ENCODE assay signal across 14 cellular contexts in the genomic region with DNA sequence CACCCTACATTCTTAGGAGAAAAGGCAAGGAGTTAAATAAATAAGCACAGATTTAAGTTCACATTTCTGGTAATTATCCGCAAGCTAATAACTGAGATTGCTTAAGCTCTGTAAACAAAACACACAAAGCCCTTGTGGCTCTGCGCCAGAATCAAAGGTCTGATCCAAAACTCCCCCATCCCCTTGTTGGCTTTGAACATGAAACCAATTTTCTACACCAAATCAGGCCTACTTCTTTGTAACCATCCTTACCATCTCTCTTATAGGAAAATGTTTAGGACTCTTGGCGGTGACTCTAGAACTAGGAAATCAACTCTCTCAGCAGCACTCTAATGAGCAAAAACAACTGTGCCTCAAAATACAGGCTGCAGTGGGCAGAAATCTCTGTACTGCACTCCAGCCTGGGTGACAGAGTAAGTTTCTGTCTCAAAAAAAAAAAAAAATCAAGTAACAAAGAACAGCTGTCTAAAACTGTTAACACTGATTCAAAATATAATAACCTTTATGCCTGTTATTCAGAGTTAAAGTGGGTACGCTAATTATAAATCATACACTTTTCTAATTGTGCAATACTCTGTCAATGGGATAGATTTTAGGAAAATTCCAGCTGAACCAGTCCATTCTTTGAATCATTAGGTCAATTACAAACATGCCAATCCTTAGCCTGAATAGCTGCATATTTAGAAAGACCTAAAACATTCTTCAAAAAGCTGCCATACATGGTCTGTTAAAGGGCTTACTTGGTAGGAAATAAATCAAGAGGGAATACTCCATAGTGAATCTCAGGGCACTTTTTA. TPM values are rescaled to one million over a fixed set of nuclear protein-coding genes. Genes with fewer than 3 reads are reported as not detected.
DNase-seq lines count a peak whose midpoint lies in the region; ATAC-seq and TF ChIP-seq lines count a peak whose summit lies in the region.
"Had no signal": no experiment of that assay in that cellular context is flagged by ENCODE, and none has a peak within 500 bp of the region (broad histone marks: within the 10 kb centered on the region; RNA-seq: fewer than 3 reads in every experiment).

No MANE protein-coding gene starts in this region.

- H3K79me2 ChIP-seq in hepatocyte = peaks cover 42% of the 10 kb centered on the region

- intact Hi-C loops in activated T-helper 1 cell treated with anti-CD3 and anti-CD28 coated beads, Interleukin-12 subunit alpha, Interleukin-12 subunit beta, Interleukin-2, Interleukin-4 antibody, amounts not matched to agents 30 ng/mL and 10 ng/mL and 1 ng/mL, durations not matched to agents 14 hours and 24 hours and 36 hours (cut with micrococcal nuclease) = no loop called here

- H3K4me2 ChIP-seq in hepatocyte = peak overlapping the region; percentile 46

- no peaks in the 10 kb centered on the region for H3K4me1 Mint-ChIP-seq in activated T-helper 1 cell treated with anti-CD3 and anti-CD28 coated beads, Interleukin-12 subunit alpha, Interleukin-12 subunit beta, Interleukin-2, Interleukin-4 antibody, amounts not matched to agents 30 ng/mL and 10 ng/mL and 1 ng/mL, durations not matched to agents 14 hours and 24 hours and 36 hours (ENCODE audit: low read depth)

- H3K36me3 ChIP-seq in RWPE2 (ENCODE audit: low read depth) (no peaks in the 10 kb centered on the region), hepatocyte (replicated peaks; ENCODE audit: insufficient read depth, low read depth) (no peaks in the 10 kb centered on the region), stomach smooth muscle (ENCODE audit: control insufficient read depth in 2 of 2, insufficient read depth in 2 of 2, low read length in 2 of 2) (no peaks in the 10 kb centered on the region)
- H3K36me3 ChIP-seq: heart right ventricle, sigmoid colon had no signal

- H3K36me3 Mint-ChIP-seq in activated T-helper 1 cell treated with anti-CD3 and anti-CD28 coated beads, Interleukin-12 subunit alpha, Interleukin-12 subunit beta, Interleukin-2, Interleukin-4 antibody, amounts not matched to agents 30 ng/mL and 10 ng/mL and 1 ng/mL, durations not matched to agents 14 hours and 24 hours and 36 hours (ENCODE audit: low read depth) = no peaks in the 10 kb centered on the region

- H2AFZ ChIP-seq in hepatocyte = no peak overlapping the region

- no peaks in the 10 kb centered on the region for H3K9me3 Mint-ChIP-seq in activated T-helper 1 cell treated with anti-CD3 and anti-CD28 coated beads, Interleukin-12 subunit alpha, Interleukin-12 subunit beta, Interleukin-2, Interleukin-4 antibody, amounts not matched to agents 30 ng/mL and 10 ng/mL and 1 ng/mL, durations not matched to agents 14 hours and 24 hours and 36 hours

- H3K9me3 ChIP-seq in RWPE2 (ENCODE audit: severe bottlenecking) (no peaks in the 10 kb centered on the region), hepatocyte (ENCODE audit: low read depth) (no peaks in the 10 kb centered on the region), stomach smooth muscle (ENCODE audit: control insufficient read depth in 2 of 2, low read length in 2 of 2) (no peaks in the 10 kb centered on the region)
- H3K9me3 ChIP-seq: heart right ventricle, sigmoid colon had no signal

- no peak overlapping the region for H3K27ac Mint-ChIP-seq in activated T-helper 1 cell treated with anti-CD3 and anti-CD28 coated beads, Interleukin-12 subunit alpha, Interleukin-12 subunit beta, Interleukin-2, Interleukin-4 antibody, amounts not matched to agents 30 ng/mL and 10 ng/mL and 1 ng/mL, durations not matched to agents 14 hours and 24 hours and 36 hours

- no peaks in the 10 kb centered on the region for H3K27me3 Mint-ChIP-seq in activated T-helper 1 cell treated with anti-CD3 and anti-CD28 coated beads, Interleukin-12 subunit alpha, Interleukin-12 subunit beta, Interleukin-2, Interleukin-4 antibody, amounts not matched to agents 30 ng/mL and 10 ng/mL and 1 ng/mL, durations not matched to agents 14 hours and 24 hours and 36 hours (ENCODE audit: insufficient read depth)

- H3K27me3 ChIP-seq in RWPE2 (ENCODE audit: insufficient read depth, poor library complexity, severe bottlenecking) (no peaks in the 10 kb centered on the region), hepatocyte (no peaks in the 10 kb centered on the region), stomach smooth muscle (ENCODE audit: control insufficient read depth in 1 of 2, insufficient read depth in 2 of 2, low read length in 2 of 2) (no peaks in the 10 kb centered on the region)
- H3K27me3 ChIP-seq: heart right ventricle, sigmoid colon had no signal

- H3K4me1 ChIP-seq in RWPE2 (ENCODE audit: insufficient read depth, poor library complexity, severe bottlenecking) = peaks cover 11% of the 10 kb centered on the region
- H3K4me1 ChIP-seq in hepatocyte (ENCODE audit: insufficient read depth) = peaks cover 42% of the 10 kb centered on the region
- peaks cover 28% of the 10 kb centered on the region for H3K4me1 ChIP-seq in stomach smooth muscle (ENCODE audit: control insufficient read depth, insufficient read depth, low read length)

- H3K9ac ChIP-seq in stomach smooth muscle (ENCODE audit: low read length in 2 of 2) = no peak overlapping the region

- ATAC-seq in RWPE2 (ENCODE audit: low read depth) = peak; percentile 53; the same call in 2 of the 3 replicates
- ATAC-seq: activated CD4-positive, CD25-positive, alpha-beta regulatory T cell treated with anti-CD3 and anti-CD28 coated beads, Interleukin-2, amount 50 U/mL, for 24 hours had no signal

- 39% methylated on average over 4 of the region's 4 CpGs for WGBS in hepatocyte (ENCODE audit: low lambda C conversion rate, missing lambda C conversion rate)

- H3K27ac ChIP-seq in RWPE2 (ENCODE audit: poor library complexity, severe bottlenecking) = peak overlapping the region; percentile 45
- H3K27ac ChIP-seq in hepatocyte = peak overlapping the region; percentile 78
- peak overlapping the region; percentile 31 for H3K27ac ChIP-seq in stomach smooth muscle (ENCODE audit: low read length)

- H3K4me3 ChIP-seq in RWPE2 (ENCODE audit: severe bottlenecking) (no peak overlapping the region), hepatocyte (no peak overlapping the region), stomach smooth muscle (ENCODE audit: low read length in 2 of 2) (no peak overlapping the region)
- H3K4me3 ChIP-seq: coronary artery, heart right ventricle, sigmoid colon had no signal

- H3K9me2 ChIP-seq in hepatocyte (replicated peaks; ENCODE audit: insufficient read depth) = no peaks in the 10 kb centered on the region

- no peaks in the 10 kb centered on the region for H4K20me1 ChIP-seq in hepatocyte (ENCODE audit: insufficient read depth, poor library complexity, severe bottlenecking)

- TF ChIP-seq CTCF in RWPE2 (IDR thresholded peaks at IDR 0.05; ENCODE audit: poor library complexity, severe bottlenecking) (no peak), hepatocyte (IDR thresholded peaks at IDR 0.05; ENCODE audit: poor library complexity) (no peak)

- no peak overlapping the region for H3K4me3 Mint-ChIP-seq in activated T-helper 1 cell treated with anti-CD3 and anti-CD28 coated beads, Interleukin-12 subunit alpha, Interleukin-12 subunit beta, Interleukin-2, Interleukin-4 antibody, amounts not matched to agents 30 ng/mL and 10 ng/mL and 1 ng/mL, durations not matched to agents 14 hours and 24 hours and 36 hours

- DNase-seq in NCI-H1436 (lab: John Stamatoyannopoulos, UW) (peak; percentile 30), NCI-H1436 treated with DMSO at 0.1 percent for 48 hours (lab: John Stamatoyannopoulos, UW) (no peak), RWPE2 (ENCODE audit: low spot score) (no peak), hepatocyte (ENCODE audit: low spot score) (peak; percentile 38), hepatic stellate cell (ENCODE audit: low spot score) (no peak)
- no peak for DNase-seq in activated T-helper 1 cell treated with anti-CD3 and anti-CD28 coated beads, Interleukin-12 subunit alpha, Interleukin-12 subunit beta, Interleukin-2, Interleukin-4 antibody, amounts not matched to agents 30 ng/mL and 10 ng/mL and 1 ng/mL, durations not matched to agents 14 hours and 24 hours and 36 hours (ENCODE audit: low spot score)
- no peak for DNase-seq in activated CD4-positive, alpha-beta T cell treated with anti-CD3 and anti-CD28 coated beads, Interleukin-2, amount 50 U/mL, for 48 hours
- DNase-seq: activated gamma-delta T cell, heart right ventricle, midbrain had no signal

RNA-seq across cellular contexts. Expression of gene ABCC4, which starts 25.7 kb away (rescaled TPM):
- 23.3 and 25.3 TPM in 2 replicates for total RNA-seq in hepatocyte
- 9.6 and 9.8 TPM in 2 replicates for polyA plus RNA-seq in hepatocyte
- 16.4 and 20.2 TPM in 2 replicates for total RNA-seq in activated T-helper 1 cell treated with anti-CD3 and anti-CD28 coated beads, Interleukin-12 subunit alpha, Interleukin-12 subunit beta, Interleukin-2, Interleukin-4 antibody, amounts not matched to agents 30 ng/mL and 10 ng/mL and 1 ng/mL, durations not matched to agents 14 hours and 24 hours and 36 hours

Comparison
In these comparisons a context has a peak if more than half of its experiments do, and no peak if none do; other contexts are left out.
1. DNase-seq: peak in NCI-H1436 (single experiment) and hepatocyte (single experiment); none in NCI-H1436 treated with DMSO at 0.1 percent for 48 hours (single experiment), RWPE2 (single experiment), hepatic stellate cell (single experiment), activated T-helper 1 cell treated with anti-CD3 and anti-CD28 coated beads, Interleukin-12 subunit alpha, Interleukin-12 subunit beta, Interleukin-2, Interleukin-4 antibody, amounts not matched to agents 30 ng/mL and 10 ng/mL and 1 ng/mL, durations not matched to agents 14 hours and 24 hours and 36 hours (single experiment) and activated CD4-positive, alpha-beta T cell treated with anti-CD3 and anti-CD28 coated beads, Interleukin-2, amount 50 U/mL, for 48 hours (0 of 2).
2. Peak in every context shown above with its lines, with median percentiles within 50 percentile points of each other: H3K27ac ChIP-seq.